8 cellular contexts compared by ENCODE assay signal in the genomic region with DNA sequence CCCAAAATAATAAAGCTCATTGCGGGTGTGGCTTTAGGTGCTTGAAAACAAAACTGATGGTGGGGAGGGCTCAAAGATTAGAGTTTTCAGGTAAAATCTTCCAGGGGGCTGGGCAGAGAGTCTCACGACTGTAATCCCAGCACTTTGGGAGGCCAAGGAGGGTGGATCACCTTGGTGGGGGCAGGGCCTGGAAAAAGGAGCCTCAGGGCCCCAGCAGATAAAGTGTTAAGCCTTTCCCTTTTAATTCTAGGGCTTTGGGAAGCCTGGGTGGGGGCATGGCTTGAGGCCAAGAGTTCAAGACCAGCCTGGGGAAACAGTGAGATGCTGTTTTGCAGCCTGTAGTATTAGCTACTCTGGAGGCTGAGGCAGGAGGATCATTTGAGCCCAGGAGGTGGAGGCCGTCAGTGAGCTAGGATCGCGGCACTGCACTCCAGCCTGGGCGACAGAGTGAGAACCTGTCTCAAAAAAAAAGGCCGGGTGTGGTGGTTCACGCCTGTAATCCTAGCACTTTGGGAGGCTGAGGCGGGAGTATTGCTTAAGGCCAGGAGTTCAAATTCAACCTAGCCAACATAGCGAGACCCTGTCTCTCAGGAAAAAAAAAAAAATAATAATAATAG. TPM values are rescaled to one million over a fixed set of nuclear protein-coding genes. Genes with fewer than 3 reads are reported as not detected.
A peak's percentile ranks its signal among the peaks of the same experiment; 100 is the strongest.
DNase-seq lines count a peak whose midpoint lies in the region; ATAC-seq and TF ChIP-seq lines count a peak whose summit lies in the region.

No MANE protein-coding gene starts in this region.

- H3K4me3 ChIP-seq in left lung (peak overlapping the region; percentile 64 to 82), testis (peak overlapping the region in 1 of 2 donors; percentile 69)

- H3K9me3 Mint-ChIP-seq in activated CD4-positive, alpha-beta T cell treated with anti-CD3 and anti-CD28 coated beads, Interleukin-2, amount 10 ng/mL, durations not matched to agents 24 days and 14 days, result no peaks in the 10 kb centered on the region
- H3K9me3 Mint-ChIP-seq in activated naive CD8-positive, alpha-beta T cell (ENCODE audit: low read depth), result no peaks in the 10 kb centered on the region

- TF ChIP-seq POLR2A in testis (IDR thresholded peaks at IDR 0.05), result no peak

- H3K27ac ChIP-seq in left lung (peak overlapping the region in 1 of 2 donors; percentile 96), testis (peak overlapping the region; percentile 76 to 90)

- peaks cover 16 to 44% of the 10 kb centered on the region in 2 donors for H3K4me1 ChIP-seq in left lung
- peaks cover 35% of the 10 kb centered on the region for H3K4me1 ChIP-seq in testis

- DNase-seq in activated CD4-positive, alpha-beta T cell treated with anti-CD3 and anti-CD28 coated beads, Interleukin-2, amount 10 ng/mL, durations not matched to agents 24 days and 14 days, result no peak
- no peak for DNase-seq in activated CD4-positive, alpha-beta T cell treated with anti-CD3 and anti-CD28 coated beads for 1 hour
- DNase-seq in left lung, result no peak
- DNase-seq in testis, result no peak
- no peak for DNase-seq in mucosa of gallbladder (ENCODE audit: low spot score)

- H3K27me3 Mint-ChIP-seq in activated CD4-positive, alpha-beta T cell treated with anti-CD3 and anti-CD28 coated beads, Interleukin-2, amount 10 ng/mL, durations not matched to agents 24 days and 14 days, result no peaks in the 10 kb centered on the region
- H3K27me3 Mint-ChIP-seq in activated naive CD8-positive, alpha-beta T cell, result no peaks in the 10 kb centered on the region

- TF ChIP-seq CTCF in left lung (IDR thresholded peaks at IDR 0.05), result no peak
- no peak for TF ChIP-seq CTCF in testis (IDR thresholded peaks at IDR 0.05)

- peak overlapping the region; percentile 96 for H3K4me3 Mint-ChIP-seq in activated CD4-positive, alpha-beta T cell treated with anti-CD3 and anti-CD28 coated beads, Interleukin-2, amount 10 ng/mL, durations not matched to agents 24 days and 14 days
- H3K4me3 Mint-ChIP-seq in activated naive CD8-positive, alpha-beta T cell, result peak overlapping the region; percentile 95

- no peaks in the 10 kb centered on the region for H3K27me3 ChIP-seq in left lung
- no peaks in the 10 kb centered on the region for H3K27me3 ChIP-seq in testis

- peak overlapping the region; percentile 14 for H3K27ac Mint-ChIP-seq in activated CD4-positive, alpha-beta T cell treated with anti-CD3 and anti-CD28 coated beads, Interleukin-2, amount 10 ng/mL, durations not matched to agents 24 days and 14 days
- H3K27ac Mint-ChIP-seq in activated naive CD8-positive, alpha-beta T cell, result no peak overlapping the region

- H3K36me3 ChIP-seq in left lung (peaks cover 0 to 54% of the 10 kb centered on the region in 2 donors), testis (ENCODE audit: low read depth, missing control alignments) (no peaks in the 10 kb centered on the region)

- H3K9me3 ChIP-seq in left lung, result no peaks in the 10 kb centered on the region
- H3K9me3 ChIP-seq in testis, result no peaks in the 10 kb centered on the region

- 78 to 86% methylated on average over 10 of the region's 10 CpGs for WGBS in testis, 2 donors

- ATAC-seq in left lung (no peak), GM19328 (IDR thresholded peaks at IDR 0.05; ENCODE audit: unreplicated experiment) (no peak), HG02870 (IDR thresholded peaks at IDR 0.05; ENCODE audit: unreplicated experiment) (no peak)

- peaks cover 35% of the 10 kb centered on the region for H3K4me1 Mint-ChIP-seq in activated CD4-positive, alpha-beta T cell treated with anti-CD3 and anti-CD28 coated beads, Interleukin-2, amount 10 ng/mL, durations not matched to agents 24 days and 14 days
- peaks cover 51% of the 10 kb centered on the region for H3K4me1 Mint-ChIP-seq in activated naive CD8-positive, alpha-beta T cell (ENCODE audit: low read depth)

- intact Hi-C loops in activated CD4-positive, alpha-beta T cell treated with anti-CD3 and anti-CD28 coated beads, Interleukin-2, amount 10 ng/mL, durations not matched to agents 24 days and 14 days (cut with micrococcal nuclease), result loop anchor here (1.0 to 10.0 kb wide), 3 partner anchors 39 to 911 kb away; partner anchors contain the start of gene ZNF180
- intact Hi-C loops in left lung (cut with DNase I) (no loop called here), testis (cut with DNase I; ENCODE audit: low total_unique reads) (no loop called here)

- H3K36me3 Mint-ChIP-seq in activated CD4-positive, alpha-beta T cell treated with anti-CD3 and anti-CD28 coated beads, Interleukin-2, amount 10 ng/mL, durations not matched to agents 24 days and 14 days (ENCODE audit: low read depth), result peaks cover 40% of the 10 kb centered on the region
- peaks cover 5% of the 10 kb centered on the region for H3K36me3 Mint-ChIP-seq in activated naive CD8-positive, alpha-beta T cell

RNA-seq across cellular contexts. Expression of gene IRGQ, which starts 1.7 kb away (rescaled TPM):
- 31.5 and 32.7 TPM in 2 replicates for total RNA-seq in activated CD4-positive, alpha-beta T cell treated with anti-CD3 and anti-CD28 coated beads, Interleukin-2, amount 10 ng/mL, durations not matched to agents 24 days and 14 days
- total RNA-seq in left lung (10 to 100 TPM; 22.0 to 27.6 TPM), testis (10 to 100 TPM; 26.4 to 29.0 TPM), mucosa of gallbladder (35.7 TPM)
- polyA plus RNA-seq in testis (ENCODE audit: insufficient read depth, low read depth, low replicate concordance), result 6.0 TPM

RNA-seq across cellular contexts. Expression of gene ZNF576, which starts 2.2 kb away (rescaled TPM):
- 14.4 and 15.3 TPM in 2 replicates for total RNA-seq in activated CD4-positive, alpha-beta T cell treated with anti-CD3 and anti-CD28 coated beads, Interleukin-2, amount 10 ng/mL, durations not matched to agents 24 days and 14 days
- total RNA-seq in left lung, result 10 to 100 TPM; 11.5 to 14.4 TPM
- total RNA-seq in testis, result 10 to 100 TPM; 14.6 to 17.9 TPM
- polyA plus RNA-seq in testis (ENCODE audit: insufficient read depth, low read depth, low replicate concordance), result 23.1 TPM
- 17.9 TPM for total RNA-seq in mucosa of gallbladder

RNA-seq across cellular contexts. Expression of gene SRRM5, which starts 17.7 kb away (rescaled TPM):
- total RNA-seq in activated CD4-positive, alpha-beta T cell treated with anti-CD3 and anti-CD28 coated beads, Interleukin-2, amount 10 ng/mL, durations not matched to agents 24 days and 14 days, result 0.19 and 0.37 TPM in 2 replicates
- total RNA-seq in left lung, result under 1 TPM; 0.10 to 0.32 TPM
- total RNA-seq in testis, result 10 to 100 TPM in 1 of 2 donors, 1 to 10 TPM in 1; 8.4 to 21.3 TPM
- 36.0 TPM for polyA plus RNA-seq in testis (ENCODE audit: insufficient read depth, low read depth, low replicate concordance)
- total RNA-seq in mucosa of gallbladder, result 0.52 TPM

RNA-seq across cellular contexts. Expression of gene PINLYP, which starts 18.6 kb away (rescaled TPM):
- total RNA-seq in activated CD4-positive, alpha-beta T cell treated with anti-CD3 and anti-CD28 coated beads, Interleukin-2, amount 10 ng/mL, durations not matched to agents 24 days and 14 days, result 7.9 and 9.9 TPM in 2 replicates
- total RNA-seq in left lung, result 1 to 10 TPM; 6.2 to 7.1 TPM
- total RNA-seq in testis, result 1 to 10 TPM; 5.8 to 5.9 TPM
- 9.9 TPM for polyA plus RNA-seq in testis (ENCODE audit: insufficient read depth, low read depth, low replicate concordance)
- total RNA-seq in mucosa of gallbladder, result 13.3 TPM

RNA-seq across cellular contexts. Expression of gene XRCC1, which starts 18.9 kb away (rescaled TPM):
- 27.5 and 29.6 TPM in 2 replicates for total RNA-seq in activated CD4-positive, alpha-beta T cell treated with anti-CD3 and anti-CD28 coated beads, Interleukin-2, amount 10 ng/mL, durations not matched to agents 24 days and 14 days
- total RNA-seq in left lung (10 to 100 TPM; 25.2 to 30.6 TPM), testis (10 to 100 TPM; 40.6 to 44.8 TPM), mucosa of gallbladder (33.6 TPM)
- polyA plus RNA-seq in testis (ENCODE audit: insufficient read depth, low read depth, low replicate concordance), result 49.1 TPM
